Comparison of ENCODE assay signal across 1 cellular context in genomic region chr4:76377481-76377901, GRCh38.
TF ChIP-seq lines count a peak whose summit lies in the region.

No MANE protein-coding gene starts in this region.

TF ChIP-seq in A549, 52 proteins besides CTCF, POLR2A, EP300 and RAD21 (continued from another document):
- no peak for TF ChIP-seq ATOH8 (CRISPR knock-in tag; IDR thresholded peaks at IDR 0.05; ENCODE audit: low read depth)
- TF ChIP-seq HOXB5 (CRISPR knock-in tag; IDR thresholded peaks at IDR 0.05), result no peak
- no peak for TF ChIP-seq CHD4 (IDR thresholded peaks at IDR 0.05; ENCODE audit: borderline replicate concordance)
- TF ChIP-seq NFE2L2 (conservative IDR thresholded peaks at IDR 0.05; ENCODE audit: low read length), result no peak
- TF ChIP-seq FOSL2 (IDR thresholded peaks at IDR 0.05), result no peak
- TF ChIP-seq FOSL2 (CRISPR knock-in tag; IDR thresholded peaks at IDR 0.05), result no peak
- TF ChIP-seq RARB (CRISPR knock-in tag; IDR thresholded peaks at IDR 0.05), result no peak
- TF ChIP-seq MYC (IDR thresholded peaks at IDR 0.05; ENCODE audit: borderline replicate concordance, low read length), result no peak
- TF ChIP-seq EHMT2 (IDR thresholded peaks at IDR 0.05; ENCODE audit: low read depth), result no peak
- no peak for TF ChIP-seq CBX8 (IDR thresholded peaks at IDR 0.05)
